1 cellular context compared by ENCODE assay signal in the genomic region with DNA sequence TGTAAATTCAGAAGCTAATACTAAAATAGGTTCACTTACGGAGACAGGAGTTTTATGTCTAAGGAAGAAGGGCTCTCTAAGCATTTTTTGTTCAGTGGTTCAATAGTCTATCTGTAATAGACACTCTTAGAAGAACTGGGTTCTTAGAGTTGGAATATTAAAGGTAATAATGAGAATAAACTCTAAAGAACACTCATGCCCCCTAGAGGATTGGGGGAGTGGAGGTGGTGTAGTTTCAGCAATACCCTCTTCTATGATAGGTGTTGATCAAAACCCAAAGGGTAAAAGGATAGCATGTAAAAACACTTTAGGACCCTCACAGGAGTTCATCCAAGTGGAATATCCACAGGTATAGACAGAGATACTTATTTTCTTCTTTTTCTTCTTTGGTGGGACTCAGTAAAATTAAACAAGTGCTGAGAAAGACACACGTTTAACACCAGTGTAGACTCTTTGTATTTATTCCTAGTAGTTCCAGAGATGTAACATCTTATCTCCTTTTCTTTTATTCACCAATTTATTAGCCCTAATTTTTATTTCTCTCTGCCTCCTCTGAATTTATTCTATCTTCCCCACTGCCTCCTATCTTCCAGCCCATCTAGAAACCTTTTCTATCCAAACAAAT.
TF ChIP-seq lines count a peak whose summit lies in the region.

No MANE protein-coding gene starts in this region.

TF ChIP-seq in GM23338, 12 proteins besides CTCF, POLR2A, EP300 and RAD21 (continued from another document):
- TF ChIP-seq, protein P1, sequence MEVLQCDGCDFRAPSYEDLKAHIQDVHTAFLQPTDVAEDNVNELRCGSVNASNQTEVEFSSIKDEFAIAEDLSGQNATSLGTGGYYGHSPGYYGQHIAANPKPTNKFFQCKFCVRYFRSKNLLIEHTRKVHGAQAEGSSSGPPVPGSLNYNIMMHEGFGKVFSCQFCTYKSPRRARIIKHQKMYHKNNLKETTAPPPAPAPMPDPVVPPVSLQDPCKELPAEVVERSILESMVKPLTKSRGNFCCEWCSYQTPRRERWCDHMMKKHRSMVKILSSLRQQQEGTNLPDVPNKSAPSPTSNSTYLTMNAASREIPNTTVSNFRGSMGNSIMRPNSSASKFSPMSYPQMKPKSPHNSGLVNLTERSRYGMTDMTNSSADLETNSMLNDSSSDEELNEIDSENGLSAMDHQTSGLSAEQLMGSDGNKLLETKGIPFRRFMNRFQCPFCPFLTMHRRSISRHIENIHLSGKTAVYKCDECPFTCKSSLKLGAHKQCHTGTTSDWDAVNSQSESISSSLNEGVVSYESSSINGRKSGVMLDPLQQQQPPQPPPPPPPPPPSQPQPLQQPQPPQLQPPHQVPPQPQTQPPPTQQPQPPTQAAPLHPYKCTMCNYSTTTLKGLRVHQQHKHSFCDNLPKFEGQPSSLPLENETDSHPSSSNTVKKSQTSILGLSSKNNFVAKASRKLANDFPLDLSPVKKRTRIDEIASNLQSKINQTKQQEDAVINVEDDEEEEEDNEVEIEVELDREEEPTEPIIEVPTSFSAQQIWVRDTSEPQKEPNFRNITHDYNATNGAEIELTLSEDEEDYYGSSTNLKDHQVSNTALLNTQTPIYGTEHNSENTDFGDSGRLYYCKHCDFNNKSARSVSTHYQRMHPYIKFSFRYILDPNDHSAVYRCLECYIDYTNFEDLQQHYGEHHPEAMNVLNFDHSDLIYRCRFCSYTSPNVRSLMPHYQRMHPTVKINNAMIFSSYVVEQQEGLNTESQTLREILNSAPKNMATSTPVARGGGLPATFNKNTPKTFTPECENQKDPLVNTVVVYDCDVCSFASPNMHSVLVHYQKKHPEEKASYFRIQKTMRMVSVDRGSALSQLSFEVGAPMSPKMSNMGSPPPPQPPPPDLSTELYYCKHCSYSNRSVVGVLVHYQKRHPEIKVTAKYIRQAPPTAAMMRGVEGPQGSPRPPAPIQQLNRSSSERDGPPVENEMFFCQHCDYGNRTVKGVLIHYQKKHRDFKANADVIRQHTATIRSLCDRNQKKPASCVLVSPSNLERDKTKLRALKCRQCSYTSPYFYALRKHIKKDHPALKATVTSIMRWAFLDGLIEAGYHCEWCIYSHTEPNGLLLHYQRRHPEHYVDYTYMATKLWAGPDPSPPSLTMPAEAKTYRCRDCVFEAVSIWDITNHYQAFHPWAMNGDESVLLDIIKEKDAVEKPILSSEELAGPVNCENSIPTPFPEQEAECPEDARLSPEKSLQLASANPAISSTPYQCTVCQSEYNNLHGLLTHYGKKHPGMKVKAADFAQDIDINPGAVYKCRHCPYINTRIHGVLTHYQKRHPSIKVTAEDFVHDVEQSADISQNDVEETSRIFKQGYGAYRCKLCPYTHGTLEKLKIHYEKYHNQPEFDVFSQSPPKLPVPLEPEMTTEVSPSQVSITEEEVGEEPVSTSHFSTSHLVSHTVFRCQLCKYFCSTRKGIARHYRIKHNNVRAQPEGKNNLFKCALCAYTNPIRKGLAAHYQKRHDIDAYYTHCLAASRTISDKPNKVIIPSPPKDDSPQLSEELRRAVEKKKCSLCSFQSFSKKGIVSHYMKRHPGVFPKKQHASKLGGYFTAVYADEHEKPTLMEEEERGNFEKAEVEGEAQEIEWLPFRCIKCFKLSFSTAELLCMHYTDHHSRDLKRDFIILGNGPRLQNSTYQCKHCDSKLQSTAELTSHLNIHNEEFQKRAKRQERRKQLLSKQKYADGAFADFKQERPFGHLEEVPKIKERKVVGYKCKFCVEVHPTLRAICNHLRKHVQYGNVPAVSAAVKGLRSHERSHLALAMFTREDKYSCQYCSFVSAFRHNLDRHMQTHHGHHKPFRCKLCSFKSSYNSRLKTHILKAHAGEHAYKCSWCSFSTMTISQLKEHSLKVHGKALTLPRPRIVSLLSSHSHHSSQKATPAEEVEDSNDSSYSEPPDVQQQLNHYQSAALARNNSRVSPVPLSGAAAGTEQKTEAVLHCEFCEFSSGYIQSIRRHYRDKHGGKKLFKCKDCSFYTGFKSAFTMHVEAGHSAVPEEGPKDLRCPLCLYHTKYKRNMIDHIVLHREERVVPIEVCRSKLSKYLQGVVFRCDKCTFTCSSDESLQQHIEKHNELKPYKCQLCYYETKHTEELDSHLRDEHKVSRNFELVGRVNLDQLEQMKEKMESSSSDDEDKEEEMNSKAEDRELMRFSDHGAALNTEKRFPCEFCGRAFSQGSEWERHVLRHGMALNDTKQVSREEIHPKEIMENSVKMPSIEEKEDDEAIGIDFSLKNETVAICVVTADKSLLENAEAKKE (CRISPR knock-in tag; IDR thresholded peaks at IDR 0.05), result no peak
- no peak for TF ChIP-seq POLR2AphosphoS5 (IDR thresholded peaks at IDR 0.05; ENCODE audit: low read depth)
